Comparison of ENCODE assay signal across 32 cellular contexts in genomic region chr18:62577748-62578147, GRCh38. TPM values are rescaled to one million over a fixed set of nuclear protein-coding genes. Genes with fewer than 3 reads are reported as not detected.
DNase-seq lines count a peak whose midpoint lies in the region; ATAC-seq, FAIRE-seq and TF ChIP-seq lines count a peak whose summit lies in the region.
"Had no signal": no experiment of that assay in that cellular context is flagged by ENCODE, and none has a peak within 500 bp of the region (broad histone marks: within the 10 kb centered on the region; RNA-seq: fewer than 3 reads in every experiment).

No MANE protein-coding gene starts in this region.

- H3K4me3 ChIP-seq in OCI-LY1 (ENCODE audit: low read depth, low read length, poor library complexity, severe bottlenecking), result peak overlapping the region; percentile 43
- H3K4me3 ChIP-seq: heart left ventricle, left ventricle myocardium inferior, pancreas, SJSA1, upper lobe of right lung had no signal

- no peaks in the 10 kb centered on the region for H3K9me2 ChIP-seq in OCI-LY1 (ENCODE audit: low read depth, low read length)

- no peaks in the 10 kb centered on the region for H4K20me1 ChIP-seq in OCI-LY1 (ENCODE audit: insufficient read depth, low read length)

- H3K27ac ChIP-seq in OCI-LY1 (ENCODE audit: low read depth, low read length, poor library complexity, severe bottlenecking), result peak overlapping the region; percentile 57
- H3K27ac ChIP-seq: foreskin keratinocyte, left ventricle myocardium inferior, SJSA1, upper lobe of right lung had no signal

- H3K79me2 ChIP-seq in OCI-LY1 (ENCODE audit: insufficient read depth, low read length), result no peaks in the 10 kb centered on the region

- peak overlapping the region; percentile 69 for H3K4me2 ChIP-seq in OCI-LY1 (ENCODE audit: low read length)

- FAIRE-seq in GM12891 (lab: Jason Lieb, UNC), result peak; percentile 57
- FAIRE-seq: G401.6, H1, keratinocyte, pancreas had no signal

- peaks cover 31% of the 10 kb centered on the region for H3K4me1 ChIP-seq in OCI-LY1 (ENCODE audit: insufficient read depth, low read length, severe bottlenecking)
- H3K4me1 ChIP-seq: Caco-2, pancreas, SJSA1, upper lobe of right lung had no signal

- DNase-seq in GM12891 (ENCODE audit: insufficient read length, low spot score), result no peak
- peak; percentile 16 for DNase-seq in fibroblast of peridontal ligament (ENCODE audit: extremely low read depth)
- no peak for DNase-seq in T1000 (lab: John Stamatoyannopoulos, UW)
- DNase-seq: activated B cell treated with CpG ODN at 0.5 μM for 24 hours; activated gamma-delta T cell treated with Interleukin-2 at 50 U/mL for 16 hours; activated T-cell treated with anti-CD3 and anti-CD28 coated beads for 4 hours; C1 segment of cervical spinal cord; Caco-2; central memory CD4-positive, alpha-beta T cell; dermis blood vessel endothelial cell; DMS79; endodermal cell; foreskin keratinocyte; heart left ventricle; left ventricle myocardium inferior; mesendoderm; NCI-H1048; pancreas; RPMI8226; stimulated activated naive B cell treated with anti-CD40 and anti-IgM and Interleukin-4, amounts not matched to agents 10 μg/mL and 1 μg/mL and 100 μg/mL, for 72 hours; substantia nigra; T-helper 1 cell; upper lobe of right lung had no signal

- H3K9me3 ChIP-seq in OCI-LY1 (ENCODE audit: low read length), result no peaks in the 10 kb centered on the region
- H3K9me3 ChIP-seq: Caco-2, heart left ventricle, left ventricle myocardium inferior, pancreas, SJSA1, upper lobe of right lung had no signal

- no peak for TF ChIP-seq POLR2A in GM12891 (IDR thresholded peaks at IDR 0.05; ENCODE audit: low read depth, low read length)

- no peaks in the 10 kb centered on the region for H3K27me3 ChIP-seq in OCI-LY1 (ENCODE audit: insufficient read depth, low read length)
- H3K27me3 ChIP-seq: foreskin keratinocyte, heart left ventricle, pancreas, SJSA1, upper lobe of right lung had no signal

- no peaks in the 10 kb centered on the region for H3F3A ChIP-seq in OCI-LY1 (ENCODE audit: insufficient read depth, low read length)

- H3K9ac ChIP-seq in OCI-LY1 (ENCODE audit: low read length), result peak overlapping the region; percentile 29; the same call in 1 of the 2 replicates

- no peak overlapping the region for H2AFZ ChIP-seq in OCI-LY1 (ENCODE audit: low read length)

- TF ChIP-seq CTCF in OCI-LY1 (IDR thresholded peaks at IDR 0.05; ENCODE audit: low read length), result no peak

- ATAC-seq in GM21360 (IDR thresholded peaks at IDR 0.05; ENCODE audit: unreplicated experiment) (peak; percentile 31), GM21515 (IDR thresholded peaks at IDR 0.05; ENCODE audit: unreplicated experiment) (no peak), HG03108 (IDR thresholded peaks at IDR 0.05; ENCODE audit: unreplicated experiment) (no peak)
- ATAC-seq: esophagus mucosa; foreskin keratinocyte; stimulated activated naive B cell treated with anti-CD40 and anti-IgM and Interleukin-4, amounts not matched to agents 10 μg/mL and 1 μg/mL and 100 μg/mL, for 72 hours; upper lobe of right lung had no signal

- H3K36me3 ChIP-seq in OCI-LY1 (ENCODE audit: insufficient read depth, low read length), result peaks cover 34% of the 10 kb centered on the region

TF ChIP-seq in GM12891, 5 proteins besides CTCF, POLR2A, EP300 and RAD21:
- TF ChIP-seq SPI1 (IDR thresholded peaks at IDR 0.05; ENCODE audit: low read depth, low read length), result no peak
- TF ChIP-seq PAX5 (IDR thresholded peaks at IDR 0.05; ENCODE audit: insufficient read depth, low read length, severe bottlenecking), result no peak
- TF ChIP-seq TAF1 (IDR thresholded peaks at IDR 0.05; ENCODE audit: low read depth, low read length), result no peak

RNA-seq across cellular contexts. Expression of gene ZCCHC2, which starts 54.9 kb away (rescaled TPM):
- 7.7 TPM for polyA plus RNA-seq in GM12891 (2012; ENCODE audit: low read depth, missing spikeins)
